In genomic region chr22:25388866-25389540, GRCh38 we compare ENCODE assay signal across 11 cellular contexts.
DNase-seq lines count a peak whose midpoint lies in the region; ATAC-seq, FAIRE-seq and TF ChIP-seq lines count a peak whose summit lies in the region.
"Had no signal": no experiment of that assay in that cellular context is flagged by ENCODE, and none has a peak within 500 bp of the region (broad histone marks: within the 10 kb centered on the region; RNA-seq: fewer than 3 reads in every experiment).

No MANE protein-coding gene starts in this region.

- no peak overlapping the region for H3K9ac ChIP-seq in astrocyte (ENCODE audit: low read length)

- peaks cover 87% of the 10 kb centered on the region for H4K20me1 ChIP-seq in astrocyte (ENCODE audit: insufficient read depth, low read length)

- H3K9me3 Mint-ChIP-seq in astrocyte (ENCODE audit: unreplicated experiment) = no peaks in the 10 kb centered on the region
- no peaks in the 10 kb centered on the region for H3K9me3 Mint-ChIP-seq in neural crest cell
- H3K9me3 Mint-ChIP-seq: HFFc6 had no signal

- H3K4me1 Mint-ChIP-seq in astrocyte (ENCODE audit: low read depth, unreplicated experiment) = peaks cover 19% of the 10 kb centered on the region
- H3K4me1 Mint-ChIP-seq in neural crest cell = peaks cover 43% of the 10 kb centered on the region

- H2AFZ ChIP-seq in astrocyte (ENCODE audit: low read depth, low read length) = no peak overlapping the region

- no peaks in the 10 kb centered on the region for H3K9me3 ChIP-seq in astrocyte (ENCODE audit: insufficient read depth, low read depth, low read length)

- FAIRE-seq in astrocyte (lab: Jason Lieb, UNC) = no peak

- H3K79me2 ChIP-seq in astrocyte (ENCODE audit: insufficient read depth, low read length) = peaks cover 50% of the 10 kb centered on the region

- no peaks in the 10 kb centered on the region for H3K4me1 ChIP-seq in astrocyte (ENCODE audit: insufficient read depth, low read length)

- H3K27me3 Mint-ChIP-seq in astrocyte (ENCODE audit: low read depth, unreplicated experiment) (peaks cover 13% of the 10 kb centered on the region), neural crest cell (ENCODE audit: low read depth) (no peaks in the 10 kb centered on the region)

- H3K27ac ChIP-seq in astrocyte (ENCODE audit: low read depth, low read length) = no peak overlapping the region

- peak overlapping the region; percentile 63 for H3K27ac Mint-ChIP-seq in astrocyte (ENCODE audit: unreplicated experiment)
- peak overlapping the region; percentile 61 for H3K27ac Mint-ChIP-seq in neural crest cell (ENCODE audit: unreplicated experiment)
- H3K27ac Mint-ChIP-seq: HFFc6 had no signal

- TF ChIP-seq CTCF in astrocyte (IDR thresholded peaks at IDR 0.05; ENCODE audit: insufficient read depth, low read depth, low read length) (no peak), neural crest cell (conservative IDR thresholded peaks at IDR 0.05) (no peak)

- H3K36me3 ChIP-seq in astrocyte (ENCODE audit: insufficient read depth, low read length) = no peaks in the 10 kb centered on the region

- DNase-seq in COLO829 (ENCODE audit: low spot score) = peak; percentile 89
- DNase-seq in MV-4-11 (lab: John Stamatoyannopoulos, UW) = peak; percentile 61
- no peak for DNase-seq in astrocyte (ENCODE audit: low read depth)
- DNase-seq in neural crest cell (ENCODE audit: low read depth, low spot score) = no peak
- DNase-seq in cerebellar cortex (ENCODE audit: low spot score) = no peak
- DNase-seq in cerebellar nuclear complex (lab: John Stamatoyannopoulos, UW) = no peak
- DNase-seq: HFFc6, NCI-H1092 treated with DMSO at 0.1 percent for 48 hours, NCI-H526 had no signal

- no peak overlapping the region for H3K4me3 ChIP-seq in astrocyte (ENCODE audit: insufficient read depth, low read depth, low read length)

- no peak overlapping the region for H3K4me2 ChIP-seq in astrocyte (ENCODE audit: low read length)

- no peak for ATAC-seq in HG02798 (IDR thresholded peaks at IDR 0.05; ENCODE audit: poor library complexity, unreplicated experiment)
- ATAC-seq in HG02610 (IDR thresholded peaks at IDR 0.05; ENCODE audit: unreplicated experiment) = no peak

- H3K27me3 ChIP-seq in astrocyte (ENCODE audit: insufficient read depth, low read length) = no peaks in the 10 kb centered on the region

- H3K36me3 Mint-ChIP-seq in astrocyte (ENCODE audit: low read depth, unreplicated experiment) (peaks cover 4% of the 10 kb centered on the region), neural crest cell (ENCODE audit: low read depth) (no peaks in the 10 kb centered on the region)

- peak overlapping the region; percentile 28 for H3K4me3 Mint-ChIP-seq in astrocyte (ENCODE audit: unreplicated experiment)
- H3K4me3 Mint-ChIP-seq in neural crest cell = peak overlapping the region; percentile 64
- H3K4me3 Mint-ChIP-seq: HFFc6 had no signal

Comparison
In these comparisons a context has a peak if more than half of its experiments do, and no peak if none do; other contexts are left out.
1. DNase-seq: peak in COLO829 (single experiment) and MV-4-11 (single experiment); none in astrocyte (single experiment), neural crest cell (single experiment), cerebellar cortex (single experiment) and cerebellar nuclear complex (0 of 2).